Comparison of ENCODE assay signal across 8 cellular contexts in the genomic region with DNA sequence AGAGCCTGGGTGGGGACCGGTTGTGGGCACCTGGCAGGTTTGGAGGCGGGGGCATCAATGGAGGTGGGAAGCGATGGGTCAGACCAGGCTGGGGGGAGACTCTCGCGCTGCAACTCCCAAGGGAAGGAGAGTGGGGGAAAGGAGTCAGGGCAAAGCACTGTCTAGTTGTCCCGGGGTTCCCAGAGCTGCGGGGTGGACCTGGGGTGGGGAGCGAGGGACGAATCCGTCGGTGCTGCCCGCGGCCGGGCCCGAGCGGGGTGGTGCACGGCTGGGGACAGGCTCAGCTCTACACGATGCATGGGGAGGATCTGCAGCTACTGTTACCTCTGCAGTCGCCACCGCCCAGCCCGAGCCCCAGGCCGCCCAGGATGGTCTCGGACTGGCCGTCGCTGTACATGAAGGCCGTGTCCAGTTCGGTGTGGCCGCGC. TPM values are rescaled to one million over a fixed set of nuclear protein-coding genes. Genes with fewer than 3 reads are reported as not detected.
DNase-seq lines count a peak whose midpoint lies in the region; ATAC-seq, FAIRE-seq and TF ChIP-seq lines count a peak whose summit lies in the region.

No MANE protein-coding gene starts in this region.

- DNase-seq in A673 (ENCODE audit: low spot score) (no peak), NCI-H1105 (lab: John Stamatoyannopoulos, UW) (peak; percentile 42), caudate nucleus (lab: John Stamatoyannopoulos, UW) (peak in 8 of 61 donors; percentile 35 to 68 (median 56)), memory B cell (ENCODE audit: low spot score in 2 of 2) (no peak), transverse colon (no peak), RCC 7860 (ENCODE audit: low spot score) (no peak), NCI-H2171 (lab: John Stamatoyannopoulos, UW) (no peak)

- ATAC-seq in GM19395 (IDR thresholded peaks at IDR 0.05; ENCODE audit: unreplicated experiment) = peak; percentile 23
- no peak for ATAC-seq in memory B cell (ENCODE audit: low read depth)

- peak overlapping the region; percentile 88 for H3K4me3 Mint-ChIP-seq in memory B cell

- FAIRE-seq in RCC 7860 (lab: Jason Lieb, UNC) = no peak

- H3K27ac ChIP-seq in A673 (ENCODE audit: low read depth, low read length, poor library complexity, severe bottlenecking) = peak overlapping the region; percentile 78
- H3K27ac ChIP-seq in caudate nucleus (ENCODE audit: low read depth, low read length) = peak overlapping the region; percentile 40
- peak overlapping the region; percentile 89 to 93 (median 90) for H3K27ac ChIP-seq in transverse colon

- peak; percentile 1 for TF ChIP-seq POLR2A in transverse colon (IDR thresholded peaks at IDR 0.05)

- H3K27me3 Mint-ChIP-seq in memory B cell = no peaks in the 10 kb centered on the region

- in situ Hi-C loops in transverse colon (cut with MboI; ENCODE audit: low pct_ligation_motif_present in 1 of 4, low pct_unique_long_range_greater_than_20kb in 1 of 4, low sequenced_read_pairs in 3 of 4) = no loop called here

- TF ChIP-seq CTCF in A673 (conservative IDR thresholded peaks at IDR 0.05; ENCODE audit: low read depth, low read length) = no peak
- no peak for TF ChIP-seq CTCF in transverse colon (IDR thresholded peaks at IDR 0.05)

- no TSS peak for BruUV-seq in A673 (replicated peaks; lab: Mats Ljungman, UMichigan)

- 0% methylated on average over 1 to 19 of the region's 29 CpGs for WGBS in transverse colon (ENCODE audit: low coverage in 1 of 2), 2 donors

- H3K9me3 ChIP-seq in A673 (ENCODE audit: low read depth, low read length, poor library complexity, severe bottlenecking) (no peaks in the 10 kb centered on the region), transverse colon (no peaks in the 10 kb centered on the region)

- peaks cover 37% of the 10 kb centered on the region for H3K4me1 Mint-ChIP-seq in memory B cell

- CTCF ChIA-PET in A673 (lab: Charles Lee) = no interaction called here

- intact Hi-C loops in A673 (cut with micrococcal nuclease; ENCODE audit: unreplicated experiment) = no loop called here
- intact Hi-C loops in transverse colon (cut with DNase I; ENCODE audit: low total_unique reads) = no loop called here

- no peaks in the 10 kb centered on the region for H3K27me3 ChIP-seq in A673 (replicated peaks; ENCODE audit: insufficient read depth, low read depth, low read length, poor library complexity)
- H3K27me3 ChIP-seq in transverse colon = no peaks in the 10 kb centered on the region

- POLR2A ChIA-PET in A673 (lab: Charles Lee; ENCODE audit: low non-redundant PET) = no interaction called here

- H3K36me3 Mint-ChIP-seq in memory B cell = peaks cover 11% of the 10 kb centered on the region

- peaks cover 7% of the 10 kb centered on the region for H3K4me1 ChIP-seq in A673 (ENCODE audit: insufficient read depth, low read length, poor library complexity, severe bottlenecking)
- H3K4me1 ChIP-seq in transverse colon = peaks cover 14 to 55% (median 48%) of the 10 kb centered on the region in 4 donors

- H3K36me3 ChIP-seq in A673 (ENCODE audit: insufficient read depth, low read length, poor library complexity, severe bottlenecking) (peaks cover 17% of the 10 kb centered on the region), transverse colon (peaks cover 0 to under 1% (median 0%) of the 10 kb centered on the region in 4 donors)

- no peak for TF ChIP-seq EP300 in transverse colon (IDR thresholded peaks at IDR 0.05; ENCODE audit: low read depth)

- H3K27ac Mint-ChIP-seq in memory B cell = peak overlapping the region; percentile 42

- no peaks in the 10 kb centered on the region for H3K9me3 Mint-ChIP-seq in memory B cell

- H3K4me3 ChIP-seq in A673 (ENCODE audit: low read depth, low read length, poor library complexity, severe bottlenecking) (peak overlapping the region; percentile 85), transverse colon (peak overlapping the region; percentile 40 to 89 (median 72))

RNA-seq across cellular contexts. Expression of gene AKR7A2, which starts 0.4 kb away (rescaled TPM):
- total RNA-seq in A673 (2021) (57.2 and 61.5 TPM in 2 replicates), transverse colon (100 to 1,000 TPM in 2 of 4 donors, 10 to 100 TPM in 2; 64.7 to 169 (median 112) TPM)

RNA-seq across cellular contexts. Expression of gene SLC66A1, which starts 0.6 kb away (rescaled TPM):
- total RNA-seq in A673 (2021) = 18.3 and 22.0 TPM in 2 replicates
- total RNA-seq in transverse colon = 10 to 100 TPM; 19.1 to 53.9 (median 35.3) TPM

RNA-seq across cellular contexts. Expression of gene AKR7A3, which starts 22.9 kb away (rescaled TPM):
- total RNA-seq in A673 (2021) (1.9 and 2.6 TPM in 2 replicates), transverse colon (100 to 1,000 TPM in 2 of 4 donors, 10 to 100 TPM in 2; 77.8 to 167 (median 102) TPM)

RNA-seq across cellular contexts. Expression of gene MRTO4, which starts 59.9 kb away (rescaled TPM):
- total RNA-seq in A673 (2021) (125 and 145 TPM in 2 replicates), transverse colon (10 to 100 TPM in 1 of 4 donors, 1 to 10 TPM in 3; 4.9 to 10.8 (median 8.7) TPM)

Comparison
In these comparisons a context has a peak if more than half of its experiments do, and no peak if none do; other contexts are left out.
1. H3K27ac ChIP-seq: peak in every context shown above with its lines; median percentile 90 in transverse colon; 78 in A673; 40 in caudate nucleus.
2. RNA of gene AKR7A3, which starts 22.9 kb away (total RNA-seq): 77.8 to 167 TPM in transverse colon; 1.9 to 2.6 TPM in A673; every median in the first group is over 10 times any median in the second.